Comparison of ENCODE assay signal across 1 cellular context in the genomic region with DNA sequence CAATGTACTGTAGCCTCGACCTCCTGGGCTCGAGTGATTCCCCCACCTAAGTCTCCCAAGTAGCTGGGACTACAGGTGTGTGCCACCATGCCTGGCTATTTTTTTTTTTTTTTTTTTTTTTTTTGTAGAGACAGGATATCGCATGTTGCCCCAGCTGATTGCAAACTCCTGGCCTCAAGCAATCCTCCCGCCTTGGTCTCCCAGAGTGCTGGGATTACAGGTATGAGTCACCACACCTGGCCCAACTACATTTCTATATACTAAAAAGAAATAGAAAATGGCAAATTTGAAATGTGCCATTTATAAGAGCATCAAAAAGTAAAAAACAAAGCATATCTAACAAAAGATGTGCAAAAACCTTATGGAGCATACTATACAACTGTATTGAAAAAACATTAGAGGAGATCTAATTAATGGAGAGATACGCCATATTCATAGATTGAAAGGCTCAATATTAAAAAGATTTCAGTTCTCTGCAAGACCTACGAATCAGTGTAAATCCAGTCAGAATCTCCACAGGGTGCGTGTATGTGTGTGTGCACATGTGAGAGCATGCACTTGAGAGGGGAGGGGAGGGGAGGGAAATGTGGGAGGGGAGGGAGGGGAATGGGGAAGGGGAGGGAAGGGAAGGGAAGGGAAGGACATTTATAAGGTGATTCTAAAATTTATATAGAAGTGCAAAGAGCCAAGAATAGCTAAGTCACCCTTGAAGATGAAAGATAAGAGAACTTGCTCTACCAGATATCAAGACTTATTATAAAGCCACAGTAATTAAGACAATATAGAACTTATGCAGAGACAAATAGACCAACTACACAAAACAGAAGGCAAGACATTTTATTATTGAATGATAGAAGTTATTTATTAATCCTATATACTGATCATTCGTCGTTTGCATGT.
TF ChIP-seq lines count a peak whose summit lies in the region.

No MANE protein-coding gene starts in this region.

TF ChIP-seq in K562, 482 proteins besides CTCF, POLR2A, EP300 and RAD21:
- TF ChIP-seq TEAD4 (IDR thresholded peaks at IDR 0.05; ENCODE audit: low read length) = no peak
- TF ChIP-seq TEAD4 (CRISPR knock-in tag; IDR thresholded peaks at IDR 0.05; ENCODE audit: borderline replicate concordance) = no peak
- no peak for TF ChIP-seq SUPT5H (IDR thresholded peaks at IDR 0.05)
- TF ChIP-seq CHD1 (IDR thresholded peaks at IDR 0.05; ENCODE audit: low read length) = no peak
- TF ChIP-seq E2F3 (CRISPR knock-in tag; IDR thresholded peaks at IDR 0.05) = no peak
- no peak for TF ChIP-seq CREB1 (IDR thresholded peaks at IDR 0.05)
- no peak for TF ChIP-seq CREB1 (CRISPR knock-in tag; IDR thresholded peaks at IDR 0.05)
- TF ChIP-seq POLR2AphosphoS2 (IDR thresholded peaks at IDR 0.05; ENCODE audit: low read length) = no peak
- TF ChIP-seq, protein P1, sequence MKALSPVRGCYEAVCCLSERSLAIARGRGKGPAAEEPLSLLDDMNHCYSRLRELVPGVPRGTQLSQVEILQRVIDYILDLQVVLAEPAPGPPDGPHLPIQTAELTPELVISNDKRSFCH (CRISPR knock-in tag; IDR thresholded peaks at IDR 0.05) = no peak
- TF ChIP-seq, protein P1 (tag; IDR thresholded peaks at IDR 0.05) = no peak
- TF ChIP-seq PHF8 (IDR thresholded peaks at IDR 0.05; ENCODE audit: borderline replicate concordance, low read length) = no peak
- peak; percentile 93 for TF ChIP-seq HNRNPK (IDR thresholded peaks at IDR 0.05; ENCODE audit: low read depth, low read length, poor library complexity, severe bottlenecking)
- no peak for TF ChIP-seq FOXJ3 (CRISPR knock-in tag; IDR thresholded peaks at IDR 0.05)
- no peak for TF ChIP-seq SAFB2 (IDR thresholded peaks at IDR 0.05; ENCODE audit: borderline replicate concordance, low read depth, low read length, severe bottlenecking)
- TF ChIP-seq ZEB2 (IDR thresholded peaks at IDR 0.05) = no peak
- TF ChIP-seq PCBP2 (IDR thresholded peaks at IDR 0.05; ENCODE audit: low read depth, low read length, poor library complexity, severe bottlenecking) = peak; percentile 96
- TF ChIP-seq PCBP1 (IDR thresholded peaks at IDR 0.05; ENCODE audit: low read depth, low read length, poor library complexity, severe bottlenecking) = peak; percentile 68
- TF ChIP-seq, protein P2, sequence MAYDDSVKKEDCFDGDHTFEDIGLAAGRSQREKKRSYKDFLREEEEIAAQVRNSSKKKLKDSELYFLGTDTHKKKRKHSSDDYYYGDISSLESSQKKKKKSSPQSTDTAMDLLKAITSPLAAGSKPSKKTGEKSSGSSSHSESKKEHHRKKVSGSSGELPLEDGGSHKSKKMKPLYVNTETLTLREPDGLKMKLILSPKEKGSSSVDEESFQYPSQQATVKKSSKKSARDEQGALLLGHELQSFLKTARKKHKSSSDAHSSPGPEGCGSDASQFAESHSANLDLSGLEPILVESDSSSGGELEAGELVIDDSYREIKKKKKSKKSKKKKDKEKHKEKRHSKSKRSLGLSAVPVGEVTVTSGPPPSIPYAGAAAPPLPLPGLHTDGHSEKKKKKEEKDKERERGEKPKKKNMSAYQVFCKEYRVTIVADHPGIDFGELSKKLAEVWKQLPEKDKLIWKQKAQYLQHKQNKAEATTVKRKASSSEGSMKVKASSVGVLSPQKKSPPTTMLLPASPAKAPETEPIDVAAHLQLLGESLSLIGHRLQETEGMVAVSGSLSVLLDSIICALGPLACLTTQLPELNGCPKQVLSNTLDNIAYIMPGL (CRISPR knock-in tag; IDR thresholded peaks at IDR 0.05) = no peak
- no peak for TF ChIP-seq IRF2 (CRISPR knock-in tag; IDR thresholded peaks at IDR 0.05)
- TF ChIP-seq, protein P3, sequence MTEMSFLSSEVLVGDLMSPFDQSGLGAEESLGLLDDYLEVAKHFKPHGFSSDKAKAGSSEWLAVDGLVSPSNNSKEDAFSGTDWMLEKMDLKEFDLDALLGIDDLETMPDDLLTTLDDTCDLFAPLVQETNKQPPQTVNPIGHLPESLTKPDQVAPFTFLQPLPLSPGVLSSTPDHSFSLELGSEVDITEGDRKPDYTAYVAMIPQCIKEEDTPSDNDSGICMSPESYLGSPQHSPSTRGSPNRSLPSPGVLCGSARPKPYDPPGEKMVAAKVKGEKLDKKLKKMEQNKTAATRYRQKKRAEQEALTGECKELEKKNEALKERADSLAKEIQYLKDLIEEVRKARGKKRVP (CRISPR knock-in tag; IDR thresholded peaks at IDR 0.05) = no peak
- no peak for TF ChIP-seq PTRF (tag; IDR thresholded peaks at IDR 0.05)
- TF ChIP-seq PHF21A (IDR thresholded peaks at IDR 0.05; ENCODE audit: borderline replicate concordance, low read depth) = no peak
- TF ChIP-seq, protein P4, sequence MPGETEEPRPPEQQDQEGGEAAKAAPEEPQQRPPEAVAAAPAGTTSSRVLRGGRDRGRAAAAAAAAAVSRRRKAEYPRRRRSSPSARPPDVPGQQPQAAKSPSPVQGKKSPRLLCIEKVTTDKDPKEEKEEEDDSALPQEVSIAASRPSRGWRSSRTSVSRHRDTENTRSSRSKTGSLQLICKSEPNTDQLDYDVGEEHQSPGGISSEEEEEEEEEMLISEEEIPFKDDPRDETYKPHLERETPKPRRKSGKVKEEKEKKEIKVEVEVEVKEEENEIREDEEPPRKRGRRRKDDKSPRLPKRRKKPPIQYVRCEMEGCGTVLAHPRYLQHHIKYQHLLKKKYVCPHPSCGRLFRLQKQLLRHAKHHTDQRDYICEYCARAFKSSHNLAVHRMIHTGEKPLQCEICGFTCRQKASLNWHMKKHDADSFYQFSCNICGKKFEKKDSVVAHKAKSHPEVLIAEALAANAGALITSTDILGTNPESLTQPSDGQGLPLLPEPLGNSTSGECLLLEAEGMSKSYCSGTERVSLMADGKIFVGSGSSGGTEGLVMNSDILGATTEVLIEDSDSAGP (CRISPR knock-in tag; IDR thresholded peaks at IDR 0.05) = no peak
- TF ChIP-seq ETV6 (IDR thresholded peaks at IDR 0.05; ENCODE audit: borderline replicate concordance in 1 of 2, low read depth in 2 of 2, low read length in 1 of 2) = no peak
- no peak for TF ChIP-seq ETV6 (CRISPR knock-in tag; IDR thresholded peaks at IDR 0.05; ENCODE audit: borderline replicate concordance)
- TF ChIP-seq GTF2A2 (tag; IDR thresholded peaks at IDR 0.05) = no peak
TF ChIP-seq in K562: peak in this region for 3.
